28 cellular contexts compared by ENCODE assay signal in genomic region chr7:107105591-107106245, GRCh38.
"Had no signal": no experiment of that assay in that cellular context is flagged by ENCODE, and none has a peak within 500 bp of the region (broad histone marks: within the 10 kb centered on the region; RNA-seq: fewer than 3 reads in every experiment).

No MANE protein-coding gene starts in this region.

- FAIRE-seq: bronchial epithelial cell, colon, islet of Langerhans had no signal

- ATAC-seq: activated CD4-positive, CD25-positive, alpha-beta regulatory T cell treated with anti-CD3 and anti-CD28 coated beads, Interleukin-2, amount 50 U/mL, for 24 hours; activated naive CD4-positive, alpha-beta T cell treated with anti-CD3 and anti-CD28 coated beads, Interleukin-2, amount 50 U/mL, for 72 hours; activated T-cell treated with anti-CD3 and anti-CD28 coated beads, Interleukin-2, amount 50 U/mL, for 4 hours; foreskin keratinocyte; heart right ventricle; left cardiac atrium; naive thymus-derived CD8-positive, alpha-beta T cell; right lobe of liver; stimulated activated naive CD8-positive, alpha-beta T cell treated with anti-CD3 and anti-CD28 coated beads, Interleukin-15, Interleukin-2, amounts not matched to agents 100 U/mL and 50 U/mL, for 24 hours had no signal

- H3K27ac ChIP-seq: esophagus muscularis mucosa, foreskin keratinocyte, heart right ventricle, right lobe of liver, thoracic aorta, uterus, WERI-Rb-1 had no signal

- H3K9me3 ChIP-seq: esophagus muscularis mucosa, right lobe of liver, thoracic aorta, uterus had no signal

- H3K4me3 ChIP-seq: esophagus muscularis mucosa, heart right ventricle, right lobe of liver, thoracic aorta, uterus had no signal

- H3K27ac Mint-ChIP-seq: activated CD4-positive, alpha-beta memory T cell treated with anti-CD3 and anti-CD28 coated beads, Interleukin-2, amount 10 ng/mL, durations not matched to agents 7 days and 5 days; activated CD4-positive, alpha-beta T cell treated with anti-CD3 and anti-CD28 coated beads, Interleukin-2, amount 10 ng/mL, durations not matched to agents 7 days and 5 days; activated naive CD4-positive, alpha-beta T cell treated with anti-CD3 and anti-CD28 coated beads, Interleukin-2, amount 50 U/mL, for 72 hours; T-helper 1 cell treated with Interleukin-12 subunit alpha and Interleukin-12 subunit beta and Interleukin-4 antibody, amounts not matched to agents 30 μg/mL and 1 μg/mL, for 36 hours; type B pancreatic cell had no signal

- H3K4me1 ChIP-seq: foreskin keratinocyte, uterus had no signal

- H3K9me3 Mint-ChIP-seq: activated CD4-positive, alpha-beta memory T cell treated with anti-CD3 and anti-CD28 coated beads, Interleukin-2, amount 10 ng/mL, durations not matched to agents 7 days and 5 days; activated CD4-positive, alpha-beta T cell treated with anti-CD3 and anti-CD28 coated beads, Interleukin-2, amount 10 ng/mL, durations not matched to agents 7 days and 5 days; activated T-cell treated with anti-CD3 and anti-CD28 coated beads, Interleukin-2, amount 50 U/mL, for 4 hours; T-helper 1 cell treated with Interleukin-12 subunit alpha and Interleukin-12 subunit beta and Interleukin-4 antibody, amounts not matched to agents 30 μg/mL and 1 μg/mL, for 36 hours; type B pancreatic cell had no signal

- H3K27me3 Mint-ChIP-seq: activated CD4-positive, alpha-beta memory T cell treated with anti-CD3 and anti-CD28 coated beads, Interleukin-2, amount 10 ng/mL, durations not matched to agents 7 days and 5 days; activated CD4-positive, alpha-beta T cell treated with anti-CD3 and anti-CD28 coated beads, Interleukin-2, amount 10 ng/mL, durations not matched to agents 7 days and 5 days; type B pancreatic cell had no signal

- H3K27me3 ChIP-seq: esophagus muscularis mucosa, foreskin keratinocyte, heart right ventricle, right lobe of liver, uterus had no signal

- H3K36me3 ChIP-seq: esophagus muscularis mucosa, heart right ventricle, right lobe of liver, thoracic aorta, uterus, WERI-Rb-1 had no signal

- H3K36me3 Mint-ChIP-seq: type B pancreatic cell had no signal

- H3K4me3 Mint-ChIP-seq: activated CD4-positive, alpha-beta memory T cell treated with anti-CD3 and anti-CD28 coated beads, Interleukin-2, amount 10 ng/mL, durations not matched to agents 7 days and 5 days; activated CD4-positive, alpha-beta T cell treated with anti-CD3 and anti-CD28 coated beads, Interleukin-2, amount 10 ng/mL, durations not matched to agents 7 days and 5 days; activated T-cell treated with anti-CD3 and anti-CD28 coated beads, Interleukin-2, amount 50 U/mL, for 4 hours; naive thymus-derived CD8-positive, alpha-beta T cell; T-helper 1 cell treated with Interleukin-12 subunit alpha and Interleukin-12 subunit beta and Interleukin-4 antibody, amounts not matched to agents 30 μg/mL and 1 μg/mL, for 36 hours; type B pancreatic cell had no signal

- DNase-seq: activated CD4-positive, alpha-beta memory T cell treated with anti-CD3 and anti-CD28 coated beads, Interleukin-2, amount 10 ng/mL, durations not matched to agents 7 days and 5 days; activated CD4-positive, alpha-beta T cell treated with anti-CD3 and anti-CD28 coated beads, Interleukin-2, amount 10 ng/mL, durations not matched to agents 7 days and 5 days; activated CD8-positive, alpha-beta memory T cell treated with anti-CD3 and anti-CD28 coated beads, Interleukin-2, amount 50 U/mL, for 48 hours; activated naive CD4-positive, alpha-beta T cell; activated T-cell treated with anti-CD3 and anti-CD28 coated beads, Interleukin-2, amount 50 U/mL, for 4 hours; dermis blood vessel endothelial cell; effector CD4-positive, alpha-beta T cell; foreskin keratinocyte; heart right ventricle; left cardiac atrium; mammary epithelial cell; naive thymus-derived CD8-positive, alpha-beta T cell; right lobe of liver; stimulated activated CD4-positive, alpha-beta T cell treated with anti-CD3 and anti-CD28 coated beads, Interleukin-4, amount 100 ng/mL, for 1 hour; stimulated activated naive CD8-positive, alpha-beta T cell treated with anti-CD3 and anti-CD28 coated beads, Interleukin-15, Interleukin-2, amounts not matched to agents 100 U/mL and 50 U/mL, for 24 hours; SW 1271; T-helper 9 cell; uterus; WERI-Rb-1 had no signal
